In genomic region chr17:75313941-75314550, GRCh38 we compare ENCODE assay signal across 3 cellular contexts.
TF ChIP-seq lines count a peak whose summit lies in the region.

No MANE protein-coding gene starts in this region.

TF ChIP-seq in GM12891, 5 proteins besides CTCF, POLR2A, EP300 and RAD21:
- TF ChIP-seq SPI1 (IDR thresholded peaks at IDR 0.05; ENCODE audit: low read depth, low read length), result peak; percentile 51
- TF ChIP-seq TAF1 (IDR thresholded peaks at IDR 0.05; ENCODE audit: low read depth, low read length), result no peak
TF ChIP-seq in GM12891: peak in this region for 1.

TF ChIP-seq in GM12878, 131 proteins besides CTCF, POLR2A, EP300 and RAD21 (continues in another document):
- TF ChIP-seq JUNB (IDR thresholded peaks at IDR 0.05) (peak; percentile 60; the same call in 1 of the 2 replicates), ATF2 (IDR thresholded peaks at IDR 0.05; ENCODE audit: low read length) (no peak), BMI1 (IDR thresholded peaks at IDR 0.05; ENCODE audit: borderline replicate concordance) (no peak), POLR2AphosphoS2 (IDR thresholded peaks at IDR 0.05; ENCODE audit: low read depth, low read length) (no peak; the same call in 1 of the 2 replicates), KDM1A (IDR thresholded peaks at IDR 0.05; ENCODE audit: borderline replicate concordance) (no peak), BHLHE40 (IDR thresholded peaks at IDR 0.05; ENCODE audit: borderline replicate concordance in 1 of 2, low read depth in 2 of 2, low read length in 1 of 2) (peak in 1 of 2 experiments; percentile 28; a peak in 1 of 4 replicates), SREBF2 (IDR thresholded peaks at IDR 0.05; ENCODE audit: low read length) (no peak), MLLT1 (IDR thresholded peaks at IDR 0.05) (no peak), MTA2 (IDR thresholded peaks at IDR 0.05; ENCODE audit: low read depth) (peak; percentile 67; the same call in 1 of the 2 replicates), HDAC2 (IDR thresholded peaks at IDR 0.05) (no peak), POLR2AphosphoS5 (IDR thresholded peaks at IDR 0.05; ENCODE audit: low read length) (peak; percentile 43; the same call in 1 of the 2 replicates), MYC (IDR thresholded peaks at IDR 0.05; ENCODE audit: insufficient read depth, insufficient read length, insufficient replicate concordance, low read length, severe bottlenecking) (no peak), ZNF384 (IDR thresholded peaks at IDR 0.05; ENCODE audit: borderline replicate concordance, low read depth, low read length) (no peak), BCL11A (IDR thresholded peaks at IDR 0.05; ENCODE audit: low read depth, low read length) (no peak), RCOR1 (conservative IDR thresholded peaks at IDR 0.05; ENCODE audit: low read depth, low read length) (no peak), NFYA (IDR thresholded peaks at IDR 0.05; ENCODE audit: borderline replicate concordance, low read depth, low read length) (no peak), BCLAF1 (IDR thresholded peaks at IDR 0.05) (no peak), NR2F1 (conservative IDR thresholded peaks at IDR 0.05) (0 out of 2 replicates have a peak, but pooled peaks have one; percentile 15), SMC3 (IDR thresholded peaks at IDR 0.05; ENCODE audit: borderline replicate concordance, low read length) (no peak), STAT3 (IDR thresholded peaks at IDR 0.05; ENCODE audit: low read depth, low read length) (no peak), MYB (IDR thresholded peaks at IDR 0.05; ENCODE audit: borderline replicate concordance, low read depth, low read length) (no peak), YBX1 (IDR thresholded peaks at IDR 0.05) (no peak), IKZF1 (conservative IDR thresholded peaks at IDR 0.05) (peak; percentile 90)
- TF ChIP-seq, protein P1, sequence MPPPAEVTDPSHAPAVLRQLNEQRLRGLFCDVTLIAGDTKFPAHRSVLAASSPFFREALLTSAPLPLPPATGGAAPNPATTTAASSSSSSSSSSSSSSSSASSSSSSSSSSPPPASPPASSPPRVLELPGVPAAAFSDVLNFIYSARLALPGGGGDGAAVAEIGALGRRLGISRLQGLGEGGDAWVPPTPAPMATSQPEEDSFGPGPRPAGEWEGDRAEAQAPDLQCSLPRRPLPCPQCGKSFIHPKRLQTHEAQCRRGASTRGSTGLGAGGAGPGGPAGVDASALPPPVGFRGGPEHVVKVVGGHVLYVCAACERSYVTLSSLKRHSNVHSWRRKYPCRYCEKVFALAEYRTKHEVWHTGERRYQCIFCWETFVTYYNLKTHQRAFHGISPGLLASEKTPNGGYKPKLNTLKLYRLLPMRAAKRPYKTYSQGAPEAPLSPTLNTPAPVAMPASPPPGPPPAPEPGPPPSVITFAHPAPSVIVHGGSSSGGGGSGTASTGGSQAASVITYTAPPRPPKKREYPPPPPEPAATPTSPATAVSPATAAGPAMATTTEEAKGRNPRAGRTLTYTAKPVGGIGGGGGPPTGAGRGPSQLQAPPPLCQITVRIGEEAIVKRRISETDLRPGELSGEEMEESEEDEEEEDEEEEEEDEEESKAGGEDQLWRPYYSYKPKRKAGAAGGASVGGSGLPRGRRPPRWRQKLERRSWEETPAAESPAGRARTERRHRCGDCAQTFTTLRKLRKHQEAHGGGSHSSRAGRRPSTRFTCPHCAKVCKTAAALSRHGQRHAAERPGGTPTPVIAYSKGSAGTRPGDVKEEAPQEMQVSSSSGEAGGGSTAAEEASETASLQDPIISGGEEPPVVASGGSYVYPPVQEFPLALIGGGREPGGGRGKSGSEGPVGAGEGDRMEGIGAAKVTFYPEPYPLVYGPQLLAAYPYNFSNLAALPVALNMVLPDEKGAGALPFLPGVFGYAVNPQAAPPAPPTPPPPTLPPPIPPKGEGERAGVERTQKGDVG (CRISPR knock-in tag; IDR thresholded peaks at IDR 0.05), result no peak

TF ChIP-seq in GM23338, 12 proteins besides CTCF, POLR2A, EP300 and RAD21:
- no peak for TF ChIP-seq NANOG (IDR thresholded peaks at IDR 0.05; ENCODE audit: borderline replicate concordance)
- TF ChIP-seq ZNF331 (CRISPR knock-in tag; IDR thresholded peaks at IDR 0.05; ENCODE audit: low read depth), result no peak
- TF ChIP-seq, protein P2, sequence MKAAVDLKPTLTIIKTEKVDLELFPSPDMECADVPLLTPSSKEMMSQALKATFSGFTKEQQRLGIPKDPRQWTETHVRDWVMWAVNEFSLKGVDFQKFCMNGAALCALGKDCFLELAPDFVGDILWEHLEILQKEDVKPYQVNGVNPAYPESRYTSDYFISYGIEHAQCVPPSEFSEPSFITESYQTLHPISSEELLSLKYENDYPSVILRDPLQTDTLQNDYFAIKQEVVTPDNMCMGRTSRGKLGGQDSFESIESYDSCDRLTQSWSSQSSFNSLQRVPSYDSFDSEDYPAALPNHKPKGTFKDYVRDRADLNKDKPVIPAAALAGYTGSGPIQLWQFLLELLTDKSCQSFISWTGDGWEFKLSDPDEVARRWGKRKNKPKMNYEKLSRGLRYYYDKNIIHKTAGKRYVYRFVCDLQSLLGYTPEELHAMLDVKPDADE (IDR thresholded peaks at IDR 0.05), result no peak
- TF ChIP-seq, protein P3, sequence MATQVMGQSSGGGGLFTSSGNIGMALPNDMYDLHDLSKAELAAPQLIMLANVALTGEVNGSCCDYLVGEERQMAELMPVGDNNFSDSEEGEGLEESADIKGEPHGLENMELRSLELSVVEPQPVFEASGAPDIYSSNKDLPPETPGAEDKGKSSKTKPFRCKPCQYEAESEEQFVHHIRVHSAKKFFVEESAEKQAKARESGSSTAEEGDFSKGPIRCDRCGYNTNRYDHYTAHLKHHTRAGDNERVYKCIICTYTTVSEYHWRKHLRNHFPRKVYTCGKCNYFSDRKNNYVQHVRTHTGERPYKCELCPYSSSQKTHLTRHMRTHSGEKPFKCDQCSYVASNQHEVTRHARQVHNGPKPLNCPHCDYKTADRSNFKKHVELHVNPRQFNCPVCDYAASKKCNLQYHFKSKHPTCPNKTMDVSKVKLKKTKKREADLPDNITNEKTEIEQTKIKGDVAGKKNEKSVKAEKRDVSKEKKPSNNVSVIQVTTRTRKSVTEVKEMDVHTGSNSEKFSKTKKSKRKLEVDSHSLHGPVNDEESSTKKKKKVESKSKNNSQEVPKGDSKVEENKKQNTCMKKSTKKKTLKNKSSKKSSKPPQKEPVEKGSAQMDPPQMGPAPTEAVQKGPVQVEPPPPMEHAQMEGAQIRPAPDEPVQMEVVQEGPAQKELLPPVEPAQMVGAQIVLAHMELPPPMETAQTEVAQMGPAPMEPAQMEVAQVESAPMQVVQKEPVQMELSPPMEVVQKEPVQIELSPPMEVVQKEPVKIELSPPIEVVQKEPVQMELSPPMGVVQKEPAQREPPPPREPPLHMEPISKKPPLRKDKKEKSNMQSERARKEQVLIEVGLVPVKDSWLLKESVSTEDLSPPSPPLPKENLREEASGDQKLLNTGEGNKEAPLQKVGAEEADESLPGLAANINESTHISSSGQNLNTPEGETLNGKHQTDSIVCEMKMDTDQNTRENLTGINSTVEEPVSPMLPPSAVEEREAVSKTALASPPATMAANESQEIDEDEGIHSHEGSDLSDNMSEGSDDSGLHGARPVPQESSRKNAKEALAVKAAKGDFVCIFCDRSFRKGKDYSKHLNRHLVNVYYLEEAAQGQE (IDR thresholded peaks at IDR 0.05; ENCODE audit: unreplicated experiment), result no peak
- no peak for TF ChIP-seq ZNF114 (CRISPR knock-in tag; IDR thresholded peaks at IDR 0.05)
- TF ChIP-seq STAT1 (IDR thresholded peaks at IDR 0.05; ENCODE audit: unreplicated experiment), result no peak
- TF ChIP-seq CREB1 (CRISPR knock-in tag; IDR thresholded peaks at IDR 0.05; ENCODE audit: low read depth), result no peak
- no peak for TF ChIP-seq EZH2 (IDR thresholded peaks at IDR 0.05; ENCODE audit: low read depth, unreplicated experiment)
- no peak for TF ChIP-seq POLR2AphosphoS5 (IDR thresholded peaks at IDR 0.05; ENCODE audit: low read depth)
